ENCODE assay signal across 2 cellular contexts in genomic region chr12:75953312-75953906, GRCh38.
TF ChIP-seq lines count a peak whose summit lies in the region.

No MANE protein-coding gene starts in this region.

TF ChIP-seq in HCT116, 20 proteins besides CTCF, POLR2A, EP300 and RAD21 (continued from another document):
- TF ChIP-seq FOSL1 (IDR thresholded peaks at IDR 0.05; ENCODE audit: low read depth) (no peak; the same call in 1 of the 2 replicates), SP1 (IDR thresholded peaks at IDR 0.05; ENCODE audit: low read depth) (peak; percentile 33; the same call in 1 of the 2 replicates), YY1 (IDR thresholded peaks at IDR 0.05; ENCODE audit: extremely low read depth, insufficient replicate concordance, low read depth, low read length) (no peak)

TF ChIP-seq in WTC11, 78 proteins besides CTCF, POLR2A, EP300 and RAD21 (continued from another document):
- TF ChIP-seq ZSCAN18 (CRISPR knock-in tag; IDR thresholded peaks at IDR 0.05) (no peak), ZNF317 (CRISPR knock-in tag; IDR thresholded peaks at IDR 0.05; ENCODE audit: borderline replicate concordance, low read depth) (peak; percentile 68)
- TF ChIP-seq, protein P1, sequence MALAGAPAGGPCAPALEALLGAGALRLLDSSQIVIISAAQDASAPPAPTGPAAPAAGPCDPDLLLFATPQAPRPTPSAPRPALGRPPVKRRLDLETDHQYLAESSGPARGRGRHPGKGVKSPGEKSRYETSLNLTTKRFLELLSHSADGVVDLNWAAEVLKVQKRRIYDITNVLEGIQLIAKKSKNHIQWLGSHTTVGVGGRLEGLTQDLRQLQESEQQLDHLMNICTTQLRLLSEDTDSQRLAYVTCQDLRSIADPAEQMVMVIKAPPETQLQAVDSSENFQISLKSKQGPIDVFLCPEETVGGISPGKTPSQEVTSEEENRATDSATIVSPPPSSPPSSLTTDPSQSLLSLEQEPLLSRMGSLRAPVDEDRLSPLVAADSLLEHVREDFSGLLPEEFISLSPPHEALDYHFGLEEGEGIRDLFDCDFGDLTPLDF (CRISPR knock-in tag; IDR thresholded peaks at IDR 0.05), result no peak
